14 cellular contexts compared by ENCODE assay signal in genomic region chr1:27393641-27394281, GRCh38. TPM values are rescaled to one million over a fixed set of nuclear protein-coding genes. Genes with fewer than 3 reads are reported as not detected.
DNase-seq lines count a peak whose midpoint lies in the region; ATAC-seq and TF ChIP-seq lines count a peak whose summit lies in the region.
"Had no signal": no experiment of that assay in that cellular context is flagged by ENCODE, and none has a peak within 500 bp of the region (broad histone marks: within the 10 kb centered on the region; RNA-seq: fewer than 3 reads in every experiment).

No MANE protein-coding gene starts in this region.

- DNase-seq in activated naive CD4-positive, alpha-beta T cell treated with anti-CD3 and anti-CD28 coated beads for 36 hours: no peak
- DNase-seq in activated naive CD4-positive, alpha-beta T cell treated with Interleukin-2 at 50 U/mL for 16 hours: no peak
- no peak for DNase-seq in PC-3
- no peak for DNase-seq in effector memory CD8-positive, alpha-beta T cell
- no peak for DNase-seq in superior temporal gyrus (ENCODE audit: extremely low spot score)
- DNase-seq in GF-D8 (lab: John Stamatoyannopoulos, UW): no peak
- DNase-seq: body of pancreas; effector CD8-positive, alpha-beta T cell; NCI-H187; stimulated activated CD4-positive, alpha-beta T cell treated with anti-CD3 and anti-CD28 coated beads, Interleukin-1b, Interleukin-23, amount 100 ng/mL, for 48 hours; uterus had no signal

- H3K4me3 ChIP-seq in PC-3 (ENCODE audit: low read length) (peak overlapping the region; percentile 100), skeletal muscle satellite cell (ENCODE audit: low read length) (no peak overlapping the region)
- H3K4me3 ChIP-seq: body of pancreas, uterus had no signal

- no peaks in the 10 kb centered on the region for H3K9me2 ChIP-seq in PC-3 (replicated peaks; ENCODE audit: low read length)

- no peak overlapping the region for H2AFZ ChIP-seq in PC-3 (ENCODE audit: low read length)

- CTCF ChIA-PET in activated naive CD4-positive, alpha-beta T cell treated with anti-CD3 and anti-CD28 coated beads for 36 hours (lab: Charles Lee): interaction anchor here (0.6 to 7.7 kb wide), 7 partner anchors 8 to 208 kb away, joined by 3 to 176 read pairs (median 4); no protein-coding TSS in a partner anchor
- CTCF ChIA-PET in PC-3 (lab: Charles Lee): interaction anchor here (2.3 kb wide), 1 partner anchor 94 kb away, joined by 25 read pairs; no protein-coding TSS in a partner anchor

- H4K20me1 ChIP-seq in PC-3 (ENCODE audit: low read length): no peaks in the 10 kb centered on the region

- POLR2A ChIA-PET in PC-3 (lab: Charles Lee; ENCODE audit: unreplicated experiment): interaction anchor here (0.7 kb wide), 1 partner anchor 1874 kb away, joined by 5 read pairs; no protein-coding TSS in a partner anchor

- H3K4me1 ChIP-seq in PC-3 (ENCODE audit: insufficient read depth, low read length) (peaks cover 25% of the 10 kb centered on the region), skeletal muscle satellite cell (ENCODE audit: control insufficient read depth, insufficient read depth, low read length) (peaks cover 33% of the 10 kb centered on the region)

- H3K27me3 ChIP-seq in PC-3 (ENCODE audit: low read length) (no peaks in the 10 kb centered on the region), skeletal muscle satellite cell (ENCODE audit: control insufficient read depth, insufficient read depth, low read length) (no peaks in the 10 kb centered on the region)
- H3K27me3 ChIP-seq: body of pancreas, uterus had no signal

- BruUV-seq in PC-3 (replicated peaks; lab: Mats Ljungman, UMichigan): no TSS peak

- peaks cover 20% of the 10 kb centered on the region for H3K79me2 ChIP-seq in PC-3 (ENCODE audit: low read length)

- H3K9me3 ChIP-seq in PC-3 (ENCODE audit: low read length): no peaks in the 10 kb centered on the region
- H3K9me3 ChIP-seq in skeletal muscle satellite cell (replicated peaks; ENCODE audit: low read length): no peaks in the 10 kb centered on the region
- H3K9me3 ChIP-seq: body of pancreas, uterus had no signal

- no peak for TF ChIP-seq CTCF in PC-3 (conservative IDR thresholded peaks at IDR 0.05; ENCODE audit: low read depth, low read length)

- no peaks in the 10 kb centered on the region for H3K27me3 Mint-ChIP-seq in activated naive CD4-positive, alpha-beta T cell treated with anti-CD3 and anti-CD28 coated beads for 36 hours (ENCODE audit: low read depth)
- H3K27me3 Mint-ChIP-seq in effector memory CD8-positive, alpha-beta T cell: peaks cover under 1 to 12% of the 10 kb centered on the region in 2 donors

- H3K36me3 ChIP-seq in PC-3 (ENCODE audit: low read depth, low read length) (no peaks in the 10 kb centered on the region), skeletal muscle satellite cell (ENCODE audit: insufficient read depth, low read length) (no peaks in the 10 kb centered on the region)
- H3K36me3 ChIP-seq: uterus had no signal

- H3K9ac ChIP-seq in PC-3 (ENCODE audit: low read length): peak overlapping the region; percentile 97; the same call in 1 of the 2 replicates
- peak overlapping the region; percentile 97 for H3K9ac ChIP-seq in skeletal muscle satellite cell (ENCODE audit: low read depth, low read length)

- no peak overlapping the region for H3K27ac Mint-ChIP-seq in activated naive CD4-positive, alpha-beta T cell treated with anti-CD3 and anti-CD28 coated beads for 36 hours
- H3K27ac Mint-ChIP-seq in effector memory CD8-positive, alpha-beta T cell: no peak overlapping the region

- no peaks in the 10 kb centered on the region for H3K36me3 Mint-ChIP-seq in activated naive CD4-positive, alpha-beta T cell treated with anti-CD3 and anti-CD28 coated beads for 36 hours (ENCODE audit: low read depth)
- peaks cover 24% of the 10 kb centered on the region for H3K36me3 Mint-ChIP-seq in effector memory CD8-positive, alpha-beta T cell (ENCODE audit: insufficient read depth)

- intact Hi-C loops in activated naive CD4-positive, alpha-beta T cell treated with anti-CD3 and anti-CD28 coated beads for 36 hours (cut with micrococcal nuclease): loop anchor here (2.0 kb wide), 1 partner anchor 349 kb away; no protein-coding TSS in a partner anchor
- intact Hi-C loops in PC-3 (cut with micrococcal nuclease): no loop called here

- H3K4me2 ChIP-seq in PC-3 (ENCODE audit: low read length) (peak overlapping the region; percentile 99), skeletal muscle satellite cell (ENCODE audit: low read length) (peak overlapping the region; percentile 100)

- peaks cover 3% of the 10 kb centered on the region for H3F3A ChIP-seq in PC-3 (ENCODE audit: low read length, unreplicated experiment)

- ATAC-seq in PC-3 (no peak), GM18519 (IDR thresholded peaks at IDR 0.05; ENCODE audit: low FRiP score, unreplicated experiment) (no peak)
- ATAC-seq in effector memory CD8-positive, alpha-beta T cell (replicated peaks): no peak
- ATAC-seq: body of pancreas, Right ventricle myocardium inferior had no signal

- no peak overlapping the region for H3K27ac ChIP-seq in PC-3 (ENCODE audit: low read length)
- H3K27ac ChIP-seq: body of pancreas, uterus had no signal

- peaks cover 16% of the 10 kb centered on the region for H3K4me1 Mint-ChIP-seq in activated naive CD4-positive, alpha-beta T cell treated with anti-CD3 and anti-CD28 coated beads for 36 hours (ENCODE audit: low read depth)
- H3K4me1 Mint-ChIP-seq in effector memory CD8-positive, alpha-beta T cell (ENCODE audit: low read depth in 2 of 2): peaks cover 14 to 15% of the 10 kb centered on the region in 2 donors

- peak overlapping the region; percentile 78 for H3K4me3 Mint-ChIP-seq in activated naive CD4-positive, alpha-beta T cell treated with anti-CD3 and anti-CD28 coated beads for 36 hours
- H3K4me3 Mint-ChIP-seq in effector memory CD8-positive, alpha-beta T cell: peak overlapping the region; percentile 20 to 93

- H3K9me3 Mint-ChIP-seq in activated naive CD4-positive, alpha-beta T cell treated with anti-CD3 and anti-CD28 coated beads for 36 hours: no peaks in the 10 kb centered on the region
- no peaks in the 10 kb centered on the region for H3K9me3 Mint-ChIP-seq in effector memory CD8-positive, alpha-beta T cell

RNA-seq across cellular contexts. Expression of gene GPR3, which starts 1.3 kb away (rescaled TPM):
- under 1 TPM; 0.64 to 0.74 TPM for total RNA-seq in activated naive CD4-positive, alpha-beta T cell treated with anti-CD3 and anti-CD28 coated beads for 36 hours
- total RNA-seq in PC-3 (2014; rRNA removed): 4.7 TPM in 2 replicates
- total RNA-seq in skeletal muscle satellite cell (2012; rRNA removed): 1.0 and 1.5 TPM in 2 replicates
- total RNA-seq: body of pancreas, Right ventricle myocardium inferior had no signal

RNA-seq across cellular contexts. Expression of gene CD164L2, which starts 10.6 kb away (rescaled TPM):
- total RNA-seq in activated naive CD4-positive, alpha-beta T cell treated with anti-CD3 and anti-CD28 coated beads for 36 hours: not detected
- total RNA-seq in PC-3 (2014; rRNA removed): 0.40 and 0.47 TPM in 2 replicates
- not detected in 2 replicates for total RNA-seq in skeletal muscle satellite cell (2012; rRNA removed)
- total RNA-seq: Right ventricle myocardium inferior had no signal

RNA-seq across cellular contexts. Expression of gene FCN3, which starts 19.1 kb away (rescaled TPM):
- total RNA-seq in activated naive CD4-positive, alpha-beta T cell treated with anti-CD3 and anti-CD28 coated beads for 36 hours: not detected
- not detected in 2 replicates for total RNA-seq in PC-3 (2014; rRNA removed)
- not detected in 2 replicates for total RNA-seq in skeletal muscle satellite cell (2012; rRNA removed)

RNA-seq across cellular contexts. Expression of gene MAP3K6, which starts 27.0 kb away (rescaled TPM):
- 1 to 10 TPM; 5.2 to 5.3 TPM for total RNA-seq in activated naive CD4-positive, alpha-beta T cell treated with anti-CD3 and anti-CD28 coated beads for 36 hours
- 25.1 and 44.5 TPM in 2 replicates for total RNA-seq in PC-3 (2014; rRNA removed)
- total RNA-seq in skeletal muscle satellite cell (2012; rRNA removed): 19.3 and 27.1 TPM in 2 replicates

RNA-seq across cellular contexts. Expression of gene SYTL1, which starts 51.9 kb away (rescaled TPM):
- 10 to 100 TPM; 28.5 to 29.2 TPM for total RNA-seq in activated naive CD4-positive, alpha-beta T cell treated with anti-CD3 and anti-CD28 coated beads for 36 hours
- total RNA-seq in PC-3 (2014; rRNA removed): 26.8 and 34.3 TPM in 2 replicates
- 0.25 TPM in 1 of 2 replicates, not detected in the other for total RNA-seq in skeletal muscle satellite cell (2012; rRNA removed)
